ENCODE assay signal across 1 cellular context in the genomic region with DNA sequence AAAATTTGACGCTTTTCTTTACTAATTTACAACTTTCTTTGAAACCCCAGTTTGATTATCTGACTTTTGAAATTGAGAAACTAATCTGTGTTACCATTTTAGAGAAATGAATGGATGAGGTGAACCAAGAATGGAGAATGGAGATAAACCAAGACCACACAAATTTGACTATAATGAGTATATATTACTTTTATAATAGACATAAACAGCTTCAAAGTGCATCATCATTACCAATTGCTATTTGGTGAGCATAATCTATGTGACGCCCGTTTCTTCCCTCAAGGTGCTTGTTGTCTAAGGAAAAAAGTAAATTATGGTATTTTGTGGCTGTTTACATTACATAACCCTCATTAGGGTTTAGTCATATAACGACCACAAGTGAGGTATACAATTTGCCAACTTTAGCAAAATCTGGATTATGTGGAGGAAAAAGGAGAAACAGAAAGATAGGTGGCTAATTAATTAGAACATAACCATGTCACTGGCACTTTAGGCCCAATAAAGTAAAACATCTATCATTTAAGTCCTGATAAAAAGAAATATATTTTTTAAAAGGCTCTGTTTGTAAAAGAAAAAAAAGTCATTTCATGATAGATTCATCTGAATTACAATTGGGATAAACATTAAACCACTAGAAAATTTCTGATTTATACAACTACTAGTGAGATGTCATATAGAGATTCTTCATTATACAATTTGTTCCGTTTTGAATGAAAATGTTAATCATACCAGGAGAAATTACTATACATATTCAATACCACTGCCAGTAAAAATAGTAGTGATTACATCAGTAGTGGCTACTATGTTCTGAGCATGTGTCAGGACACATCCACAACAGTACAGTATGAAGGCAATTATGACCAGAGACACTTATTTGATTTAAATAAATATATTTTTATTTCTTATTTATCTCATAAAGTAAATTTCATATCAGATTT.
TF ChIP-seq lines count a peak whose summit lies in the region.

No MANE protein-coding gene starts in this region.

TF ChIP-seq in WTC11, 78 proteins besides CTCF, POLR2A, EP300 and RAD21 (continued from another document):
- TF ChIP-seq, protein P1, sequence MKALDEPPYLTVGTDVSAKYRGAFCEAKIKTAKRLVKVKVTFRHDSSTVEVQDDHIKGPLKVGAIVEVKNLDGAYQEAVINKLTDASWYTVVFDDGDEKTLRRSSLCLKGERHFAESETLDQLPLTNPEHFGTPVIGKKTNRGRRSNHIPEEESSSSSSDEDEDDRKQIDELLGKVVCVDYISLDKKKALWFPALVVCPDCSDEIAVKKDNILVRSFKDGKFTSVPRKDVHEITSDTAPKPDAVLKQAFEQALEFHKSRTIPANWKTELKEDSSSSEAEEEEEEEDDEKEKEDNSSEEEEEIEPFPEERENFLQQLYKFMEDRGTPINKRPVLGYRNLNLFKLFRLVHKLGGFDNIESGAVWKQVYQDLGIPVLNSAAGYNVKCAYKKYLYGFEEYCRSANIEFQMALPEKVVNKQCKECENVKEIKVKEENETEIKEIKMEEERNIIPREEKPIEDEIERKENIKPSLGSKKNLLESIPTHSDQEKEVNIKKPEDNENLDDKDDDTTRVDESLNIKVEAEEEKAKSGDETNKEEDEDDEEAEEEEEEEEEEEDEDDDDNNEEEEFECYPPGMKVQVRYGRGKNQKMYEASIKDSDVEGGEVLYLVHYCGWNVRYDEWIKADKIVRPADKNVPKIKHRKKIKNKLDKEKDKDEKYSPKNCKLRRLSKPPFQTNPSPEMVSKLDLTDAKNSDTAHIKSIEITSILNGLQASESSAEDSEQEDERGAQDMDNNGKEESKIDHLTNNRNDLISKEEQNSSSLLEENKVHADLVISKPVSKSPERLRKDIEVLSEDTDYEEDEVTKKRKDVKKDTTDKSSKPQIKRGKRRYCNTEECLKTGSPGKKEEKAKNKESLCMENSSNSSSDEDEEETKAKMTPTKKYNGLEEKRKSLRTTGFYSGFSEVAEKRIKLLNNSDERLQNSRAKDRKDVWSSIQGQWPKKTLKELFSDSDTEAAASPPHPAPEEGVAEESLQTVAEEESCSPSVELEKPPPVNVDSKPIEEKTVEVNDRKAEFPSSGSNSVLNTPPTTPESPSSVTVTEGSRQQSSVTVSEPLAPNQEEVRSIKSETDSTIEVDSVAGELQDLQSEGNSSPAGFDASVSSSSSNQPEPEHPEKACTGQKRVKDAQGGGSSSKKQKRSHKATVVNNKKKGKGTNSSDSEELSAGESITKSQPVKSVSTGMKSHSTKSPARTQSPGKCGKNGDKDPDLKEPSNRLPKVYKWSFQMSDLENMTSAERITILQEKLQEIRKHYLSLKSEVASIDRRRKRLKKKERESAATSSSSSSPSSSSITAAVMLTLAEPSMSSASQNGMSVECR (CRISPR knock-in tag; IDR thresholded peaks at IDR 0.05; ENCODE audit: borderline replicate concordance), result no peak
- TF ChIP-seq, protein P2, sequence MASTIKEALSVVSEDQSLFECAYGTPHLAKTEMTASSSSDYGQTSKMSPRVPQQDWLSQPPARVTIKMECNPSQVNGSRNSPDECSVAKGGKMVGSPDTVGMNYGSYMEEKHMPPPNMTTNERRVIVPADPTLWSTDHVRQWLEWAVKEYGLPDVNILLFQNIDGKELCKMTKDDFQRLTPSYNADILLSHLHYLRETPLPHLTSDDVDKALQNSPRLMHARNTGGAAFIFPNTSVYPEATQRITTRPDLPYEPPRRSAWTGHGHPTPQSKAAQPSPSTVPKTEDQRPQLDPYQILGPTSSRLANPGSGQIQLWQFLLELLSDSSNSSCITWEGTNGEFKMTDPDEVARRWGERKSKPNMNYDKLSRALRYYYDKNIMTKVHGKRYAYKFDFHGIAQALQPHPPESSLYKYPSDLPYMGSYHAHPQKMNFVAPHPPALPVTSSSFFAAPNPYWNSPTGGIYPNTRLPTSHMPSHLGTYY (CRISPR knock-in tag; IDR thresholded peaks at IDR 0.05), result no peak
- TF ChIP-seq, protein P3, sequence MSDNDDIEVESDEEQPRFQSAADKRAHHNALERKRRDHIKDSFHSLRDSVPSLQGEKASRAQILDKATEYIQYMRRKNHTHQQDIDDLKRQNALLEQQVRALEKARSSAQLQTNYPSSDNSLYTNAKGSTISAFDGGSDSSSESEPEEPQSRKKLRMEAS (CRISPR knock-in tag; IDR thresholded peaks at IDR 0.05), result no peak
- TF ChIP-seq ZNF232 (CRISPR knock-in tag; IDR thresholded peaks at IDR 0.05) (no peak), OVOL2 (CRISPR knock-in tag; IDR thresholded peaks at IDR 0.05; ENCODE audit: borderline replicate concordance) (no peak)
